Comparison of ENCODE assay signal across 12 cellular contexts in genomic region chr15:62606376-62607164, GRCh38.
DNase-seq lines count a peak whose midpoint lies in the region; ATAC-seq and TF ChIP-seq lines count a peak whose summit lies in the region.
"Had no signal": no experiment of that assay in that cellular context is flagged by ENCODE, and none has a peak within 500 bp of the region (broad histone marks: within the 10 kb centered on the region; RNA-seq: fewer than 3 reads in every experiment).

No MANE protein-coding gene starts in this region.

- H3K27ac ChIP-seq in heart left ventricle (no peak overlapping the region), vagina (peak overlapping the region; percentile 49), stomach (peak overlapping the region in 1 of 5 donors; percentile 27)

- H3K9me3 ChIP-seq in heart left ventricle, result no peaks in the 10 kb centered on the region
- H3K9me3 ChIP-seq in vagina, result no peaks in the 10 kb centered on the region
- H3K9me3 ChIP-seq in stomach, result no peaks in the 10 kb centered on the region

- H3K36me3 ChIP-seq in heart left ventricle (no peaks in the 10 kb centered on the region), vagina (no peaks in the 10 kb centered on the region), stomach (no peaks in the 10 kb centered on the region)

- 88 to 92% (median 90%) methylated on average over 14 of the region's 14 CpGs for WGBS in heart left ventricle, 4 donors
- 82 to 92% (median 90%) methylated on average over 14 of the region's 14 CpGs for WGBS in stomach, 5 donors

- H3K4me3 Mint-ChIP-seq in stimulated activated effector memory CD8-positive, alpha-beta T cell treated with anti-CD3 and anti-CD28 coated beads, Interleukin-12 subunit alpha, Interleukin-12 subunit beta, amount 100 ng/mL, for 72 hours, result no peak overlapping the region
- H3K4me3 Mint-ChIP-seq in WTC11, result no peak overlapping the region
- H3K4me3 Mint-ChIP-seq: effector memory CD8-positive, alpha-beta T cell had no signal

- no peak for DNase-seq in heart left ventricle
- DNase-seq in Right ventricle myocardium inferior (ENCODE audit: missing footprints), result no peak
- DNase-seq in astrocyte of the hippocampus (ENCODE audit: low read depth, low spot score), result peak; percentile 96
- no peak for DNase-seq in left ventricle myocardium superior
- no peak for DNase-seq in vagina (ENCODE audit: extremely low spot score in 2 of 2)
- no peak for DNase-seq in stimulated activated effector memory CD8-positive, alpha-beta T cell treated with anti-CD3 and anti-CD28 coated beads, Interleukin-12 subunit alpha, Interleukin-12 subunit beta, amount 100 ng/mL, for 72 hours (ENCODE audit: low spot score in 2 of 2)
- DNase-seq in stomach, result no peak
- no peak for DNase-seq in WTC11 (ENCODE audit: low spot score)
- DNase-seq: activated gamma-delta T cell treated with Interleukin-2 at 50 U/mL for 16 hours; effector memory CD8-positive, alpha-beta T cell; NCI-H524; retina had no signal

- CTCF ChIA-PET in WTC11 (lab: Charles Lee), result interaction anchor here (1.9 kb wide), 1 partner anchor 34 kb away, joined by 4 read pairs; no protein-coding TSS in a partner anchor

- H3K27me3 ChIP-seq in heart left ventricle, result no peaks in the 10 kb centered on the region
- no peaks in the 10 kb centered on the region for H3K27me3 ChIP-seq in vagina
- H3K27me3 ChIP-seq in stomach, result no peaks in the 10 kb centered on the region

- H3K4me3 ChIP-seq in heart left ventricle (no peak overlapping the region), vagina (no peak overlapping the region), stomach (no peak overlapping the region)

- H3K4me1 Mint-ChIP-seq in stimulated activated effector memory CD8-positive, alpha-beta T cell treated with anti-CD3 and anti-CD28 coated beads, Interleukin-12 subunit alpha, Interleukin-12 subunit beta, amount 100 ng/mL, for 72 hours, result no peaks in the 10 kb centered on the region
- H3K4me1 Mint-ChIP-seq in WTC11, result peaks cover 5% of the 10 kb centered on the region

- no peaks in the 10 kb centered on the region for H3K27me3 Mint-ChIP-seq in WTC11 (ENCODE audit: low read depth)

- no peak overlapping the region for H3K27ac Mint-ChIP-seq in stimulated activated effector memory CD8-positive, alpha-beta T cell treated with anti-CD3 and anti-CD28 coated beads, Interleukin-12 subunit alpha, Interleukin-12 subunit beta, amount 100 ng/mL, for 72 hours
- no peak overlapping the region for H3K27ac Mint-ChIP-seq in WTC11
- H3K27ac Mint-ChIP-seq: effector memory CD8-positive, alpha-beta T cell had no signal

- TF ChIP-seq CTCF in heart left ventricle (IDR thresholded peaks at IDR 0.05) (no peak), vagina (IDR thresholded peaks at IDR 0.05) (no peak), stomach (IDR thresholded peaks at IDR 0.05) (no peak), WTC11 (IDR thresholded peaks at IDR 0.05) (no peak)

- peaks cover 0 to 40% (median 15%) of the 10 kb centered on the region in 12 donors for H3K4me1 ChIP-seq in heart left ventricle
- H3K4me1 ChIP-seq in vagina, result peaks cover 52% of the 10 kb centered on the region
- H3K4me1 ChIP-seq in stomach, result peaks cover 0 to 42% (median 11%) of the 10 kb centered on the region in 4 donors

- POLR2A ChIA-PET in WTC11 (lab: Charles Lee), result no interaction called here

- ATAC-seq in heart left ventricle (peak in 3 of 4 donors; percentile 27 to 75 (median 61)), Right ventricle myocardium inferior (no peak), left ventricle myocardium superior (peak; percentile 31), WTC11 (no peak)
- no peak for ATAC-seq in stimulated activated effector memory CD8-positive, alpha-beta T cell treated with anti-CD3 and anti-CD28 coated beads, Interleukin-12 subunit alpha, Interleukin-12 subunit beta, amount 100 ng/mL, for 72 hours
- ATAC-seq: effector memory CD8-positive, alpha-beta T cell had no signal

- H3K36me3 Mint-ChIP-seq in stimulated activated effector memory CD8-positive, alpha-beta T cell treated with anti-CD3 and anti-CD28 coated beads, Interleukin-12 subunit alpha, Interleukin-12 subunit beta, amount 100 ng/mL, for 72 hours, result no peaks in the 10 kb centered on the region
- no peaks in the 10 kb centered on the region for H3K36me3 Mint-ChIP-seq in WTC11

- intact Hi-C loops in heart left ventricle (cut with DNase I) (no loop called here), Right ventricle myocardium inferior (cut with DNase I) (no loop called here), left ventricle myocardium superior (cut with micrococcal nuclease) (no loop called here), vagina (cut with DNase I) (no loop called here), stomach (cut with DNase I; ENCODE audit: low total_unique reads) (no loop called here)

- no peak for TF ChIP-seq POLR2A in heart left ventricle (IDR thresholded peaks at IDR 0.05)
- TF ChIP-seq POLR2A in vagina (IDR thresholded peaks at IDR 0.05), result no peak
- TF ChIP-seq POLR2A in stomach (IDR thresholded peaks at IDR 0.05), result no peak

- no peak for TF ChIP-seq EP300 in stomach (IDR thresholded peaks at IDR 0.05)

- H3K9me3 Mint-ChIP-seq in stimulated activated effector memory CD8-positive, alpha-beta T cell treated with anti-CD3 and anti-CD28 coated beads, Interleukin-12 subunit alpha, Interleukin-12 subunit beta, amount 100 ng/mL, for 72 hours, result no peaks in the 10 kb centered on the region
- H3K9me3 Mint-ChIP-seq in WTC11, result no peaks in the 10 kb centered on the region
- H3K9me3 Mint-ChIP-seq: effector memory CD8-positive, alpha-beta T cell had no signal

TF ChIP-seq in WTC11, 78 proteins besides CTCF, POLR2A, EP300 and RAD21:
- TF ChIP-seq ZSCAN18 (CRISPR knock-in tag; IDR thresholded peaks at IDR 0.05), result no peak
- TF ChIP-seq SOX15 (CRISPR knock-in tag; IDR thresholded peaks at IDR 0.05), result no peak
- TF ChIP-seq ATF2 (CRISPR knock-in tag; IDR thresholded peaks at IDR 0.05; ENCODE audit: borderline replicate concordance, low read depth), result no peak
- no peak for TF ChIP-seq ETV6 (CRISPR knock-in tag; IDR thresholded peaks at IDR 0.05)
- no peak for TF ChIP-seq NR1H2 (CRISPR knock-in tag; IDR thresholded peaks at IDR 0.05)
- no peak for TF ChIP-seq GTF2I (CRISPR knock-in tag; conservative IDR thresholded peaks at IDR 0.05)
TF ChIP-seq in WTC11: peak in this region for 0.

Comparison
In these comparisons a context has a peak if more than half of its experiments do, and no peak if none do; other contexts are left out.
1. ATAC-seq: peak in heart left ventricle (3 of 4) and left ventricle myocardium superior (single experiment); none in Right ventricle myocardium inferior (single experiment), stimulated activated effector memory CD8-positive, alpha-beta T cell treated with anti-CD3 and anti-CD28 coated beads, Interleukin-12 subunit alpha, Interleukin-12 subunit beta, amount 100 ng/mL, for 72 hours (single experiment) and WTC11 (single experiment).